Comparison of ENCODE assay signal across 24 cellular contexts in the genomic region with DNA sequence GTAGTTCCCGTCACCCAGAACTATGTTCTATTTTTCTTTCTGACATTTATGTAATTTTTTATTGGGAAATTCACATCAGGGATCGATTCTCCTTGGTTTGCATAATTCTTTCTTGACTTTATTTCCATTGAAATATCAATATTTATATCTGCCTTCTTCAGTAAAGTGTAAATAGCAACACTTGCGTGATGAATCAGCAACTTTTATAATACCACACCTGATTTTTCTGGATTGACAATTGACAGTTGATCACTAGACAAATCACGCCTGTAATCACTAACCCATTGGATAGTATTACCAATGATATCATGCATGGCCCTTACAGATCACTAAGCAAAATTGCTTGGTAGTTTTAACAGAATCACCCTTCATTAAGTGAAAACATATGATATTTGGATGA.
DNase-seq lines count a peak whose midpoint lies in the region; ATAC-seq, FAIRE-seq and TF ChIP-seq lines count a peak whose summit lies in the region.
"Had no signal": no experiment of that assay in that cellular context is flagged by ENCODE, and none has a peak within 500 bp of the region (broad histone marks: within the 10 kb centered on the region; RNA-seq: fewer than 3 reads in every experiment).

No MANE protein-coding gene starts in this region.

- TF ChIP-seq POLR2A in HepG2 (IDR thresholded peaks at IDR 0.05; ENCODE audit: insufficient read depth in 1 of 2, low read depth in 2 of 2, low read length in 2 of 2) (no peak), right lobe of liver (IDR thresholded peaks at IDR 0.05) (no peak), K562 (conservative IDR thresholded peaks at IDR 0.05) (no peak), suprapubic skin (IDR thresholded peaks at IDR 0.05) (no peak)

- no peak overlapping the region for H2AFZ ChIP-seq in HepG2 (ENCODE audit: low read length)
- H2AFZ ChIP-seq in K562 (ENCODE audit: low read depth, low read length): no peak overlapping the region
- H2AFZ ChIP-seq in SK-N-SH (ENCODE audit: low read depth): no peak overlapping the region

- H3K9me1 ChIP-seq in K562 (ENCODE audit: control insufficient read depth, insufficient read depth, low read length): peaks cover 2% of the 10 kb centered on the region

- H4K20me1 ChIP-seq in HepG2 (ENCODE audit: insufficient read depth, low read length) (no peaks in the 10 kb centered on the region), K562 (replicated peaks; ENCODE audit: control insufficient read depth, insufficient read depth, low read length) (no peaks in the 10 kb centered on the region), SK-N-SH (ENCODE audit: insufficient read depth) (no peaks in the 10 kb centered on the region)
- H4K20me1 ChIP-seq: BLaER1 treated with 17β-estradiol and CSF1 and Interleukin-3, amounts not matched to agents 10 nM and 100 nM had no signal

- peaks cover 9% of the 10 kb centered on the region for H3F3A ChIP-seq in SK-N-SH (replicated peaks; ENCODE audit: insufficient read depth)

- TF ChIP-seq CTCF in HepG2 (CRISPR knock-in tag; IDR thresholded peaks at IDR 0.05) (no peak), right lobe of liver (IDR thresholded peaks at IDR 0.05) (no peak), K562 (IDR thresholded peaks at IDR 0.05 in 2 of 3, conservative IDR thresholded peaks at IDR 0.05 in 1 of 3; ENCODE audit: insufficient read depth in 2 of 3, low read depth in 1 of 3, low read length in 3 of 3) (no peak), fibroblast of mammary gland (conservative IDR thresholded peaks at IDR 0.05; ENCODE audit: control insufficient read depth, insufficient read depth, low read depth, low read length) (no peak), suprapubic skin (IDR thresholded peaks at IDR 0.05) (no peak), SK-N-SH (IDR thresholded peaks at IDR 0.05) (no peak)

- H3K36me3 ChIP-seq in HepG2 (replicated peaks in 1 of 2; ENCODE audit: control insufficient read depth in 1 of 2, insufficient read depth in 2 of 2, low read length in 2 of 2): no peaks in the 10 kb centered on the region
- no peaks in the 10 kb centered on the region for H3K36me3 ChIP-seq in right lobe of liver
- H3K36me3 ChIP-seq in K562 (ENCODE audit: control insufficient read depth, insufficient read depth, low read length): no peaks in the 10 kb centered on the region
- H3K36me3 ChIP-seq in suprapubic skin: no peaks in the 10 kb centered on the region
- H3K36me3 ChIP-seq in SK-N-SH (replicated peaks in 1 of 2; ENCODE audit: control insufficient read depth in 1 of 2, insufficient read depth in 2 of 2, low read length in 1 of 2): peaks cover 31 to 69% of the 10 kb centered on the region in 2 experiments
- H3K36me3 ChIP-seq: BLaER1 treated with 17β-estradiol and CSF1 and Interleukin-3, amounts not matched to agents 10 nM and 100 nM had no signal

- no peak for FAIRE-seq in HepG2 (lab: Jason Lieb, UNC)
- FAIRE-seq in K562 (lab: Jason Lieb, UNC): no peak
- FAIRE-seq: D721Med, GM12878, GM12892, GM18507 had no signal

- no peak for TF ChIP-seq EP300 in HepG2 (IDR thresholded peaks at IDR 0.05; ENCODE audit: low read depth in 2 of 2, low read length in 2 of 2)
- no peak for TF ChIP-seq EP300 in HepG2 (CRISPR knock-in tag; IDR thresholded peaks at IDR 0.05; ENCODE audit: borderline replicate concordance)
- TF ChIP-seq EP300 in K562 (IDR thresholded peaks at IDR 0.05; ENCODE audit: low read length): no peak
- TF ChIP-seq EP300 in suprapubic skin (IDR thresholded peaks at IDR 0.05): no peak
- TF ChIP-seq EP300 in SK-N-SH (IDR thresholded peaks at IDR 0.05; ENCODE audit: borderline replicate concordance in 1 of 2, low read depth in 1 of 2, low read length in 1 of 2): no peak

- H3K9ac ChIP-seq in HepG2 (ENCODE audit: insufficient read depth, low read depth, low read length) (no peak overlapping the region), K562 (ENCODE audit: insufficient read depth in 1 of 2, low read depth in 2 of 2, low read length in 2 of 2) (no peak overlapping the region), SK-N-SH (no peak overlapping the region)
- H3K9ac ChIP-seq: BLaER1 treated with 17β-estradiol and CSF1 and Interleukin-3, amounts not matched to agents 10 nM and 100 nM had no signal

- POLR2A ChIA-PET in HepG2 (lab: Yijun Ruan, JAX) (no interaction called here), K562 (lab: Yijun Ruan, JAX) (no interaction called here), SK-N-SH (lab: Yijun Ruan, JAX) (no interaction called here)

- intact Hi-C loops in HepG2 (cut with micrococcal nuclease; ENCODE audit: unreplicated experiment): no loop called here
- intact Hi-C loops in right lobe of liver (cut with DNase I): no loop called here
- intact Hi-C loops in K562 (cut with micrococcal nuclease): no loop called here

- no peak for ATAC-seq in HepG2
- ATAC-seq in right lobe of liver: no peak
- no peak for ATAC-seq in K562
- ATAC-seq in SK-N-SH treated with all-trans-retinoic acid at 6 μM for 48 hours: no peak
- ATAC-seq: CD8-positive, alpha-beta T cell; GM12878 had no signal

- DNase-seq in HepG2 (ENCODE audit: low spot score) (no peak), right lobe of liver (no peak), K562 (ENCODE audit: extremely low read depth in 1 of 4, low spot score in 3 of 4) (no peak), fibroblast of mammary gland (ENCODE audit: low read depth) (peak; percentile 49), suprapubic skin (ENCODE audit: low spot score in 2 of 2) (no peak), SK-N-SH (no peak), HuH-7.5 (ENCODE audit: low spot score) (no peak)
- DNase-seq: ACHN; Caco-2; Calu3; CD4-positive, alpha-beta T cell; CD8-positive, alpha-beta T cell; DMS79; DND-41; EL; GDM1 had no signal

- in situ Hi-C loops in HepG2 (cut with HindIII; ENCODE audit: extremely low pct_ligation_motif_present, low pct_unique_long_range_greater_than_20kb): no loop called here
- in situ Hi-C loops in K562 (cut with MboI): no loop called here

- BruUV-seq in HepG2 (replicated peaks; lab: Mats Ljungman, UMichigan) (no TSS peak), K562 (replicated peaks; lab: Mats Ljungman, UMichigan) (no TSS peak)

- no peak overlapping the region for H3K4me3 ChIP-seq in HepG2 (replicated peaks in 1 of 3; ENCODE audit: insufficient read depth in 1 of 3, low read depth in 2 of 3, low read length in 3 of 3)
- no peak overlapping the region for H3K4me3 ChIP-seq in right lobe of liver
- H3K4me3 ChIP-seq in K562: no peak overlapping the region
- no peak overlapping the region for H3K4me3 ChIP-seq in fibroblast of mammary gland (ENCODE audit: control insufficient read depth, low read depth, low read length)
- H3K4me3 ChIP-seq in suprapubic skin: no peak overlapping the region
- no peak overlapping the region for H3K4me3 ChIP-seq in SK-N-SH (ENCODE audit: low read depth in 2 of 2, low read length in 1 of 2)
- H3K4me3 ChIP-seq: BLaER1 treated with 17β-estradiol and CSF1 and Interleukin-3, amounts not matched to agents 10 nM and 100 nM; GM12878 had no signal

- CTCF ChIA-PET in HepG2 (lab: Yijun Ruan, JAX; ENCODE audit: low intra/inter-chr PET ratio, low total read pairs): no interaction called here
- CTCF ChIA-PET in K562 (lab: Yijun Ruan, JAX; ENCODE audit: low intra/inter-chr PET ratio): no interaction called here
- CTCF ChIA-PET in SK-N-SH (lab: Yijun Ruan, JAX): interaction anchor here (0.7 kb wide), 1 partner anchor 21 kb away, joined by 3 read pairs; no protein-coding TSS in a partner anchor

- TF ChIP-seq RAD21 in HepG2 (CRISPR knock-in tag; IDR thresholded peaks at IDR 0.05): no peak
- TF ChIP-seq RAD21 in K562 (CRISPR knock-in tag; conservative IDR thresholded peaks at IDR 0.05 in 1 of 2, IDR thresholded peaks at IDR 0.05 in 1 of 2): no peak
- no peak for TF ChIP-seq RAD21 in SK-N-SH (IDR thresholded peaks at IDR 0.05; ENCODE audit: low read length)

- H3K27ac ChIP-seq in HepG2 (ENCODE audit: extremely low read length, insufficient read depth, low read length) (no peak overlapping the region), right lobe of liver (no peak overlapping the region), K562 (ENCODE audit: extremely low read depth, low read depth, low read length) (no peak overlapping the region), suprapubic skin (peak overlapping the region; percentile 30), SK-N-SH (ENCODE audit: low read depth in 2 of 2, low read length in 1 of 2) (no peak overlapping the region)
- H3K27ac ChIP-seq: 22Rv1; BLaER1 treated with 17β-estradiol and CSF1 and Interleukin-3, amounts not matched to agents 10 nM and 100 nM; C4-2B had no signal

- H3K4me2 ChIP-seq in HepG2 (ENCODE audit: low read depth, low read length) (no peak overlapping the region), K562 (ENCODE audit: insufficient read depth, low read length) (no peak overlapping the region), SK-N-SH (no peak overlapping the region)
- H3K4me2 ChIP-seq: BLaER1 treated with 17β-estradiol and CSF1 and Interleukin-3, amounts not matched to agents 10 nM and 100 nM had no signal

- H3K27me3 ChIP-seq in HepG2 (ENCODE audit: control insufficient read depth in 1 of 2, insufficient read depth in 2 of 2, low read length in 2 of 2): peaks cover 0 to 13% of the 10 kb centered on the region in 2 experiments; a peak in 1 of 5 replicates
- no peaks in the 10 kb centered on the region for H3K27me3 ChIP-seq in right lobe of liver
- H3K27me3 ChIP-seq in K562 (ENCODE audit: control insufficient read depth in 2 of 2, insufficient read depth in 2 of 2, low read length in 2 of 2): no peaks in the 10 kb centered on the region
- no peaks in the 10 kb centered on the region for H3K27me3 ChIP-seq in suprapubic skin
- H3K27me3 ChIP-seq in SK-N-SH (ENCODE audit: insufficient read depth): no peaks in the 10 kb centered on the region
- H3K27me3 ChIP-seq: BLaER1 treated with 17β-estradiol and CSF1 and Interleukin-3, amounts not matched to agents 10 nM and 100 nM had no signal

- no peaks in the 10 kb centered on the region for H3K9me2 ChIP-seq in SK-N-SH

- H3K9me3 ChIP-seq in HepG2 (ENCODE audit: low read length) (no peaks in the 10 kb centered on the region), right lobe of liver (no peaks in the 10 kb centered on the region), K562 (replicated peaks; ENCODE audit: control insufficient read depth, insufficient read depth, low read depth, low read length) (no peaks in the 10 kb centered on the region), suprapubic skin (no peaks in the 10 kb centered on the region), SK-N-SH (no peaks in the 10 kb centered on the region)
- H3K9me3 ChIP-seq: BLaER1 treated with 17β-estradiol and CSF1 and Interleukin-3, amounts not matched to agents 10 nM and 100 nM; Caco-2 had no signal

- H3K4me1 ChIP-seq in HepG2 (ENCODE audit: insufficient read depth, low read length): no peaks in the 10 kb centered on the region
- H3K4me1 ChIP-seq in right lobe of liver: no peaks in the 10 kb centered on the region
- H3K4me1 ChIP-seq in K562 (replicated peaks in 1 of 2; ENCODE audit: control insufficient read depth in 2 of 2, insufficient read depth in 2 of 2, low read length in 2 of 2): no peaks in the 10 kb centered on the region
- H3K4me1 ChIP-seq in suprapubic skin: no peaks in the 10 kb centered on the region
- H3K4me1 ChIP-seq in SK-N-SH (ENCODE audit: control insufficient read depth in 1 of 2, insufficient read depth in 2 of 2, low read depth in 1 of 2, low read length in 1 of 2): 0 out of 4 replicates have a peak, but pooled peaks cover 0 to 5% of the 10 kb centered on the region in 2 experiments
- H3K4me1 ChIP-seq: Caco-2 had no signal

- H3K79me2 ChIP-seq in HepG2 (ENCODE audit: insufficient read depth, low read length) (no peaks in the 10 kb centered on the region), K562 (ENCODE audit: control insufficient read depth, insufficient read depth, low read length) (no peaks in the 10 kb centered on the region), SK-N-SH (ENCODE audit: insufficient read depth) (no peaks in the 10 kb centered on the region)

- WGBS in HepG2 (ENCODE audit: low lambda C conversion rate): 9% methylated on average over 4 of the region's 4 CpGs
- 84% methylated on average over 4 of the region's 4 CpGs for WGBS in right lobe of liver (ENCODE audit: insufficient coverage, low coverage, low lambda C conversion rate, missing lambda C conversion rate)
- 35% methylated on average over 4 of the region's 4 CpGs for WGBS in K562 (ENCODE audit: insufficient coverage, low coverage, missing lambda C conversion rate)
- 79% methylated on average over 4 of the region's 4 CpGs for WGBS in suprapubic skin
- WGBS in SK-N-SH (ENCODE audit: low lambda C conversion rate): 53% methylated on average over 4 of the region's 4 CpGs

Comparison
In these comparisons a context has a peak if more than half of its experiments do, and no peak if none do; other contexts are left out.
1. Of the 241 proteins assayed by ChIP-seq in both HepG2 and K562: peak only in HepG2: MAFF; only in K562: MAFG and NFE2; in both: none; in neither: 237; mixed calls (peak in some experiments, not most) for 1.